Comparison of ENCODE assay signal across 1 cellular context in the genomic region with DNA sequence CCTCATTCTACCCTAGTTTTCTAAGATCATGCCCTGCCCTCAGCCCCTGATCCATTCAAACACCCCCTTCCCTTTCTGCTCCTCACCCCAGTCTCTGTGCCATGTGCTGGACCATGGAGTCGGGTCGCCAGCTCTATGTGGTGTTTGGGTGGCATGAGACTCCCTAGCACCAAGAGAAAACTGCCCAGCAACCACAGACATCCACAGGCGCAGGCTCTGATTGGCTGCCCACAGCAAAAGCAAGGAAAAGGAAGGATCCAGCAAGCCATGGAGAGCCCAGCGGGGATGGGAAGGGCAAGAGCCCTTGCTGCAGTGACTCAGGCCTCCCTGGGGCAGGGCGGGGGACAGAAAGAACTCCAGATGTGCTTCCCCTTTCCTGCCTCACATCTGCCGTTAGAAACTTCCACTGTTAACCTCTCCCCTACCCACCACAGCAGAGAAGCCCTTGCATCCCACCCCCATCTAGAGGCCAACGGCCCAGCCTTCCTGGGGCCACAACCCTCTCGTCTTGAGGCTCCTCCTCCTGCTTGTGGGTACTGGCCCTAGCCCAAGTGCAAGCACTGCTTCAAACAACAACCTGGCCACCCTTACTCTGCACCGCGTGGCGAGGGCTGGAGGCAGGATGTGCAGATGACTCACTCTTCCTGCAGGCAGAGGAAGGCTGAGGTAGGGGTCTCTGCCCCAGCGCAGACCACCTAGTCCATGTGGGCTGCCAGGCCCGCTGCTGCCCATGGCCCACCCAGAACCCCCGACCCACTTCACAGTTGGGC.
TF ChIP-seq lines count a peak whose summit lies in the region.

No MANE protein-coding gene starts in this region.

TF ChIP-seq in GM12878, 131 proteins besides CTCF, POLR2A, EP300 and RAD21 (continues in another document):
- TF ChIP-seq MEF2B (IDR thresholded peaks at IDR 0.05; ENCODE audit: partially characterized antibody, poor library complexity, severe bottlenecking), result peak; percentile 31
- TF ChIP-seq SP1 (IDR thresholded peaks at IDR 0.05; ENCODE audit: low read depth, low read length), result no peak
- TF ChIP-seq FOXK2 (IDR thresholded peaks at IDR 0.05), result no peak
- TF ChIP-seq PAX5 (IDR thresholded peaks at IDR 0.05; ENCODE audit: borderline replicate concordance, low read depth, low read length), result 0 out of 2 replicates have a peak, but pooled peaks have one; percentile 13
- peak; percentile 64; the same call in 1 of the 2 replicates for TF ChIP-seq JUND (IDR thresholded peaks at IDR 0.05; ENCODE audit: low read depth, low read length)
- no peak; the same call in 1 of the 2 replicates for TF ChIP-seq CREM (IDR thresholded peaks at IDR 0.05; ENCODE audit: low read depth)
- TF ChIP-seq RFX5 (IDR thresholded peaks at IDR 0.05; ENCODE audit: low read depth, low read length), result peak; percentile 95
- TF ChIP-seq SUZ12 (IDR thresholded peaks at IDR 0.05; ENCODE audit: unreplicated experiment), result no peak
- 0 out of 2 replicates have a peak, but pooled peaks have one; percentile 60 for TF ChIP-seq HDGF (IDR thresholded peaks at IDR 0.05)
- no peak for TF ChIP-seq NFXL1 (IDR thresholded peaks at IDR 0.05; ENCODE audit: borderline replicate concordance)
- TF ChIP-seq, protein P1, sequence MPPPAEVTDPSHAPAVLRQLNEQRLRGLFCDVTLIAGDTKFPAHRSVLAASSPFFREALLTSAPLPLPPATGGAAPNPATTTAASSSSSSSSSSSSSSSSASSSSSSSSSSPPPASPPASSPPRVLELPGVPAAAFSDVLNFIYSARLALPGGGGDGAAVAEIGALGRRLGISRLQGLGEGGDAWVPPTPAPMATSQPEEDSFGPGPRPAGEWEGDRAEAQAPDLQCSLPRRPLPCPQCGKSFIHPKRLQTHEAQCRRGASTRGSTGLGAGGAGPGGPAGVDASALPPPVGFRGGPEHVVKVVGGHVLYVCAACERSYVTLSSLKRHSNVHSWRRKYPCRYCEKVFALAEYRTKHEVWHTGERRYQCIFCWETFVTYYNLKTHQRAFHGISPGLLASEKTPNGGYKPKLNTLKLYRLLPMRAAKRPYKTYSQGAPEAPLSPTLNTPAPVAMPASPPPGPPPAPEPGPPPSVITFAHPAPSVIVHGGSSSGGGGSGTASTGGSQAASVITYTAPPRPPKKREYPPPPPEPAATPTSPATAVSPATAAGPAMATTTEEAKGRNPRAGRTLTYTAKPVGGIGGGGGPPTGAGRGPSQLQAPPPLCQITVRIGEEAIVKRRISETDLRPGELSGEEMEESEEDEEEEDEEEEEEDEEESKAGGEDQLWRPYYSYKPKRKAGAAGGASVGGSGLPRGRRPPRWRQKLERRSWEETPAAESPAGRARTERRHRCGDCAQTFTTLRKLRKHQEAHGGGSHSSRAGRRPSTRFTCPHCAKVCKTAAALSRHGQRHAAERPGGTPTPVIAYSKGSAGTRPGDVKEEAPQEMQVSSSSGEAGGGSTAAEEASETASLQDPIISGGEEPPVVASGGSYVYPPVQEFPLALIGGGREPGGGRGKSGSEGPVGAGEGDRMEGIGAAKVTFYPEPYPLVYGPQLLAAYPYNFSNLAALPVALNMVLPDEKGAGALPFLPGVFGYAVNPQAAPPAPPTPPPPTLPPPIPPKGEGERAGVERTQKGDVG (CRISPR knock-in tag; IDR thresholded peaks at IDR 0.05), result no peak
- TF ChIP-seq ETV6 (conservative IDR thresholded peaks at IDR 0.05 in 1 of 2, IDR thresholded peaks at IDR 0.05 in 1 of 2; ENCODE audit: borderline replicate concordance in 1 of 2, low read depth in 1 of 2), result 0 out of 4 replicates have a peak, but pooled peaks of 1 of the 2 experiments have one; percentile 24
- TF ChIP-seq, protein P2, sequence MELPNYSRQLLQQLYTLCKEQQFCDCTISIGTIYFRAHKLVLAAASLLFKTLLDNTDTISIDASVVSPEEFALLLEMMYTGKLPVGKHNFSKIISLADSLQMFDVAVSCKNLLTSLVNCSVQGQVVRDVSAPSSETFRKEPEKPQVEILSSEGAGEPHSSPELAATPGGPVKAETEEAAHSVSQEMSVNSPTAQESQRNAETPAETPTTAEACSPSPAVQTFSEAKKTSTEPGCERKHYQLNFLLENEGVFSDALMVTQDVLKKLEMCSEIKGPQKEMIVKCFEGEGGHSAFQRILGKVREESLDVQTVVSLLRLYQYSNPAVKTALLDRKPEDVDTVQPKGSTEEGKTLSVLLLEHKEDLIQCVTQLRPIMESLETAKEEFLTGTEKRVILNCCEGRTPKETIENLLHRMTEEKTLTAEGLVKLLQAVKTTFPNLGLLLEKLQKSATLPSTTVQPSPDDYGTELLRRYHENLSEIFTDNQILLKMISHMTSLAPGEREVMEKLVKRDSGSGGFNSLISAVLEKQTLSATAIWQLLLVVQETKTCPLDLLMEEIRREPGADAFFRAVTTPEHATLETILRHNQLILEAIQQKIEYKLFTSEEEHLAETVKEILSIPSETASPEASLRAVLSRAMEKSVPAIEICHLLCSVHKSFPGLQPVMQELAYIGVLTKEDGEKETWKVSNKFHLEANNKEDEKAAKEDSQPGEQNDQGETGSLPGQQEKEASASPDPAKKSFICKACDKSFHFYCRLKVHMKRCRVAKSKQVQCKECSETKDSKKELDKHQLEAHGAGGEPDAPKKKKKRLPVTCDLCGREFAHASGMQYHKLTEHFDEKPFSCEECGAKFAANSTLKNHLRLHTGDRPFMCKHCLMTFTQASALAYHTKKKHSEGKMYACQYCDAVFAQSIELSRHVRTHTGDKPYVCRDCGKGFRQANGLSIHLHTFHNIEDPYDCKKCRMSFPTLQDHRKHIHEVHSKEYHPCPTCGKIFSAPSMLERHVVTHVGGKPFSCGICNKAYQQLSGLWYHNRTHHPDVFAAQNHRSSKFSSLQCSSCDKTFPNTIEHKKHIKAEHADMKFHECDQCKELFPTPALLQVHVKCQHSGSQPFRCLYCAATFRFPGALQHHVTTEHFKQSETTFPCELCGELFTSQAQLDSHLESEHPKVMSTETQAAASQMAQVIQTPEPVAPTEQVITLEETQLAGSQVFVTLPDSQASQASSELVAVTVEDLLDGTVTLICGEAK (IDR thresholded peaks at IDR 0.05; ENCODE audit: borderline replicate concordance), result no peak
- TF ChIP-seq, protein P3, sequence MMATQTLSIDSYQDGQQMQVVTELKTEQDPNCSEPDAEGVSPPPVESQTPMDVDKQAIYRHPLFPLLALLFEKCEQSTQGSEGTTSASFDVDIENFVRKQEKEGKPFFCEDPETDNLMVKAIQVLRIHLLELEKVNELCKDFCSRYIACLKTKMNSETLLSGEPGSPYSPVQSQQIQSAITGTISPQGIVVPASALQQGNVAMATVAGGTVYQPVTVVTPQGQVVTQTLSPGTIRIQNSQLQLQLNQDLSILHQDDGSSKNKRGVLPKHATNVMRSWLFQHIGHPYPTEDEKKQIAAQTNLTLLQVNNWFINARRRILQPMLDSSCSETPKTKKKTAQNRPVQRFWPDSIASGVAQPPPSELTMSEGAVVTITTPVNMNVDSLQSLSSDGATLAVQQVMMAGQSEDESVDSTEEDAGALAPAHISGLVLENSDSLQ (IDR thresholded peaks at IDR 0.05), result no peak
- peak; percentile 62 for TF ChIP-seq IKZF1 (conservative IDR thresholded peaks at IDR 0.05)
- TF ChIP-seq SREBF1 (IDR thresholded peaks at IDR 0.05; ENCODE audit: low read length), result no peak
- TF ChIP-seq RAD51 (IDR thresholded peaks at IDR 0.05), result no peak
- TF ChIP-seq, protein P4, sequence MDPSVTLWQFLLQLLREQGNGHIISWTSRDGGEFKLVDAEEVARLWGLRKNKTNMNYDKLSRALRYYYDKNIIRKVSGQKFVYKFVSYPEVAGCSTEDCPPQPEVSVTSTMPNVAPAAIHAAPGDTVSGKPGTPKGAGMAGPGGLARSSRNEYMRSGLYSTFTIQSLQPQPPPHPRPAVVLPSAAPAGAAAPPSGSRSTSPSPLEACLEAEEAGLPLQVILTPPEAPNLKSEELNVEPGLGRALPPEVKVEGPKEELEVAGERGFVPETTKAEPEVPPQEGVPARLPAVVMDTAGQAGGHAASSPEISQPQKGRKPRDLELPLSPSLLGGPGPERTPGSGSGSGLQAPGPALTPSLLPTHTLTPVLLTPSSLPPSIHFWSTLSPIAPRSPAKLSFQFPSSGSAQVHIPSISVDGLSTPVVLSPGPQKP (IDR thresholded peaks at IDR 0.05; ENCODE audit: low read depth, low read length), result 0 out of 2 replicates have a peak, but pooled peaks have one; percentile 24
- peak; percentile 11; the same call in 1 of the 2 replicates for TF ChIP-seq MYB (IDR thresholded peaks at IDR 0.05; ENCODE audit: borderline replicate concordance, low read depth, low read length)
- no peak for TF ChIP-seq CEBPB (IDR thresholded peaks at IDR 0.05; ENCODE audit: borderline replicate concordance in 1 of 2, low read depth in 2 of 2, low read length in 2 of 2)
- TF ChIP-seq ZNF217 (IDR thresholded peaks at IDR 0.05), result no peak
- TF ChIP-seq BMI1 (IDR thresholded peaks at IDR 0.05; ENCODE audit: borderline replicate concordance), result no peak
- no peak for TF ChIP-seq ZBED1 (IDR thresholded peaks at IDR 0.05; ENCODE audit: borderline replicate concordance)
- TF ChIP-seq YY1 (IDR thresholded peaks at IDR 0.05; ENCODE audit: low read depth, low read length), result no peak
- TF ChIP-seq, protein P5, sequence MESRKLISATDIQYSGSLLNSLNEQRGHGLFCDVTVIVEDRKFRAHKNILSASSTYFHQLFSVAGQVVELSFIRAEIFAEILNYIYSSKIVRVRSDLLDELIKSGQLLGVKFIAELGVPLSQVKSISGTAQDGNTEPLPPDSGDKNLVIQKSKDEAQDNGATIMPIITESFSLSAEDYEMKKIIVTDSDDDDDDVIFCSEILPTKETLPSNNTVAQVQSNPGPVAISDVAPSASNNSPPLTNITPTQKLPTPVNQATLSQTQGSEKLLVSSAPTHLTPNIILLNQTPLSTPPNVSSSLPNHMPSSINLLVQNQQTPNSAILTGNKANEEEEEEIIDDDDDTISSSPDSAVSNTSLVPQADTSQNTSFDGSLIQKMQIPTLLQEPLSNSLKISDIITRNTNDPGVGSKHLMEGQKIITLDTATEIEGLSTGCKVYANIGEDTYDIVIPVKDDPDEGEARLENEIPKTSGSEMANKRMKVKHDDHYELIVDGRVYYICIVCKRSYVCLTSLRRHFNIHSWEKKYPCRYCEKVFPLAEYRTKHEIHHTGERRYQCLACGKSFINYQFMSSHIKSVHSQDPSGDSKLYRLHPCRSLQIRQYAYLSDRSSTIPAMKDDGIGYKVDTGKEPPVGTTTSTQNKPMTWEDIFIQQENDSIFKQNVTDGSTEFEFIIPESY (IDR thresholded peaks at IDR 0.05), result no peak
- no peak for TF ChIP-seq SREBF2 (IDR thresholded peaks at IDR 0.05; ENCODE audit: low read length)
- no peak for TF ChIP-seq MXI1 (IDR thresholded peaks at IDR 0.05; ENCODE audit: low read depth, low read length)
- TF ChIP-seq NFIC (IDR thresholded peaks at IDR 0.05; ENCODE audit: low read depth, low read length), result 0 out of 2 replicates have a peak, but pooled peaks have one; percentile 0
- TF ChIP-seq TBL1XR1 (IDR thresholded peaks at IDR 0.05; ENCODE audit: low read depth, low read length), result no peak
- TF ChIP-seq, protein P6, sequence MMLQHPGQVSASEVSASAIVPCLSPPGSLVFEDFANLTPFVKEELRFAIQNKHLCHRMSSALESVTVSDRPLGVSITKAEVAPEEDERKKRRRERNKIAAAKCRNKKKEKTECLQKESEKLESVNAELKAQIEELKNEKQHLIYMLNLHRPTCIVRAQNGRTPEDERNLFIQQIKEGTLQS (IDR thresholded peaks at IDR 0.05; ENCODE audit: borderline replicate concordance, extremely low read depth, low read depth, low read length), result no peak
- TF ChIP-seq TCF12 (IDR thresholded peaks at IDR 0.05; ENCODE audit: low read depth, low read length), result no peak
- TF ChIP-seq CHD2 (IDR thresholded peaks at IDR 0.05; ENCODE audit: borderline replicate concordance, low read depth, low read length), result no peak
- no peak for TF ChIP-seq IRF4 (IDR thresholded peaks at IDR 0.05; ENCODE audit: low read depth, low read length)
- 0 out of 2 replicates have a peak, but pooled peaks have one; percentile 8 for TF ChIP-seq NR2F1 (conservative IDR thresholded peaks at IDR 0.05)
- TF ChIP-seq IKZF2 (IDR thresholded peaks at IDR 0.05), result peak; percentile 79 to 83; a peak in 3 of 4 replicates
- TF ChIP-seq CHD4 (IDR thresholded peaks at IDR 0.05), result no peak
- no peak for TF ChIP-seq POLR2AphosphoS5 (IDR thresholded peaks at IDR 0.05; ENCODE audit: low read length)
- TF ChIP-seq SIN3A (IDR thresholded peaks at IDR 0.05; ENCODE audit: low read depth, low read length), result no peak
- TF ChIP-seq EGR1 (IDR thresholded peaks at IDR 0.05; ENCODE audit: borderline replicate concordance in 1 of 2, low read depth in 2 of 2, low read length in 2 of 2), result no peak
- TF ChIP-seq EED (IDR thresholded peaks at IDR 0.05; ENCODE audit: low read depth), result peak; percentile 31; the same call in 1 of the 2 replicates
- TF ChIP-seq BHLHE40 (IDR thresholded peaks at IDR 0.05; ENCODE audit: borderline replicate concordance in 1 of 2, low read depth in 2 of 2, low read length in 1 of 2), result no peak
- TF ChIP-seq, protein P7, sequence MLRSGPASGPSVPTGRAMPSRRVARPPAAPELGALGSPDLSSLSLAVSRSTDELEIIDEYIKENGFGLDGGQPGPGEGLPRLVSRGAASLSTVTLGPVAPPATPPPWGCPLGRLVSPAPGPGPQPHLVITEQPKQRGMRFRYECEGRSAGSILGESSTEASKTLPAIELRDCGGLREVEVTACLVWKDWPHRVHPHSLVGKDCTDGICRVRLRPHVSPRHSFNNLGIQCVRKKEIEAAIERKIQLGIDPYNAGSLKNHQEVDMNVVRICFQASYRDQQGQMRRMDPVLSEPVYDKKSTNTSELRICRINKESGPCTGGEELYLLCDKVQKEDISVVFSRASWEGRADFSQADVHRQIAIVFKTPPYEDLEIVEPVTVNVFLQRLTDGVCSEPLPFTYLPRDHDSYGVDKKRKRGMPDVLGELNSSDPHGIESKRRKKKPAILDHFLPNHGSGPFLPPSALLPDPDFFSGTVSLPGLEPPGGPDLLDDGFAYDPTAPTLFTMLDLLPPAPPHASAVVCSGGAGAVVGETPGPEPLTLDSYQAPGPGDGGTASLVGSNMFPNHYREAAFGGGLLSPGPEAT (IDR thresholded peaks at IDR 0.05; ENCODE audit: low read depth), result peak; percentile 18; the same call in 1 of the 2 replicates
- TF ChIP-seq, protein P8, sequence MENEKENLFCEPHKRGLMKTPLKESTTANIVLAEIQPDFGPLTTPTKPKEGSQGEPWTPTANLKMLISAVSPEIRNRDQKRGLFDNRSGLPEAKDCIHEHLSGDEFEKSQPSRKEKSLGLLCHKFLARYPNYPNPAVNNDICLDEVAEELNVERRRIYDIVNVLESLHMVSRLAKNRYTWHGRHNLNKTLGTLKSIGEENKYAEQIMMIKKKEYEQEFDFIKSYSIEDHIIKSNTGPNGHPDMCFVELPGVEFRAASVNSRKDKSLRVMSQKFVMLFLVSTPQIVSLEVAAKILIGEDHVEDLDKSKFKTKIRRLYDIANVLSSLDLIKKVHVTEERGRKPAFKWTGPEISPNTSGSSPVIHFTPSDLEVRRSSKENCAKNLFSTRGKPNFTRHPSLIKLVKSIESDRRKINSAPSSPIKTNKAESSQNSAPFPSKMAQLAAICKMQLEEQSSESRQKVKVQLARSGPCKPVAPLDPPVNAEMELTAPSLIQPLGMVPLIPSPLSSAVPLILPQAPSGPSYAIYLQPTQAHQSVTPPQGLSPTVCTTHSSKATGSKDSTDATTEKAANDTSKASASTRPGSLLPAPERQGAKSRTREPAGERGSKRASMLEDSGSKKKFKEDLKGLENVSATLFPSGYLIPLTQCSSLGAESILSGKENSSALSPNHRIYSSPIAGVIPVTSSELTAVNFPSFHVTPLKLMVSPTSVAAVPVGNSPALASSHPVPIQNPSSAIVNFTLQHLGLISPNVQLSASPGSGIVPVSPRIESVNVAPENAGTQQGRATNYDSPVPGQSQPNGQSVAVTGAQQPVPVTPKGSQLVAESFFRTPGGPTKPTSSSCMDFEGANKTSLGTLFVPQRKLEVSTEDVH (IDR thresholded peaks at IDR 0.05; ENCODE audit: low read depth, partially characterized antibody), result no peak
- no peak for TF ChIP-seq CBX5 (IDR thresholded peaks at IDR 0.05; ENCODE audit: low read depth)
- no peak for TF ChIP-seq STAT1 (conservative IDR thresholded peaks at IDR 0.05)
- no peak for TF ChIP-seq ZNF207 (IDR thresholded peaks at IDR 0.05; ENCODE audit: borderline replicate concordance)
- peak; percentile 62 for TF ChIP-seq NBN (IDR thresholded peaks at IDR 0.05)
